In the genomic region with DNA sequence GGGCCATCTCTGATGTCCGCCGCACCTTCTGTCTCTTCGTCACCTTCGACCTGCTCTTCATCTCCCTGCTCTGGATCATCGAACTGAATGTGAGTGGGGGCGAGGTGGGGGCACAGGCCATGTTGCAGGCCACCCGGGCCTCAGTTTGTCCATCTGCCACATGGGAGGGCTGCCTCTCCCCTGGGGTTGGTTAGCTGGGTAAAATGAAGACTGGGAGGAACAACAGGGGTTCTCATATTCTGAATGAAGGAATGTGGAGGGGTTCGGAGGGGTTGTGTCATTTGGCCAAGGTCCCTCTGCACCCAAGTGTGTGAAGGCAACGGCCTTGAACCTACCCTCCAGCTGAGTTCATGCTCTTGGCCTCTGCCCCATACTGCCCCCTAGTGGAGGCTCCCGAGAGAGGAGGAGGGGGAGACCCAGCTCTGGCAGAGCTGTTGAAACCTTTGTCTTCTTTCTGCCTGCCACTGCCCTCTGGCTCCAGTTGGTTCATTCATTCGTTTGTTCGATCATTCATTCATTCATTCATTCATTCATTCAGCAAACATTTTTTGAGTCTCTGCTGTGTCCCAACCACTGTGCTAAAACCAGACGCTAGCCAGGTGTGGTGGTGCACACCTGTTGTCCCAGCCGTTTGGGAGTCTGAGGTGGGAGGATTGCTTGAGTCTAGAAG, we compare ENCODE assay signal across 9 cellular contexts. TPM values are rescaled to one million over a fixed set of nuclear protein-coding genes. Genes with fewer than 3 reads are reported as not detected.
DNase-seq lines count a peak whose midpoint lies in the region; ATAC-seq, FAIRE-seq and TF ChIP-seq lines count a peak whose summit lies in the region.
"Had no signal": no experiment of that assay in that cellular context is flagged by ENCODE, and none has a peak within 500 bp of the region (broad histone marks: within the 10 kb centered on the region; RNA-seq: fewer than 3 reads in every experiment).

No MANE protein-coding gene starts in this region.

- no peaks in the 10 kb centered on the region for H3K36me3 ChIP-seq in endothelial cell of umbilical vein (ENCODE audit: control insufficient read depth in 2 of 2, extremely low read depth in 1 of 2, insufficient read depth in 2 of 2, low read length in 2 of 2)

- no TSS peak for BruUV-seq in endothelial cell of umbilical vein (replicated peaks; lab: Mats Ljungman, UMichigan)

- TF ChIP-seq CTCF in endothelial cell of umbilical vein (IDR thresholded peaks at IDR 0.05; ENCODE audit: extremely low read depth in 1 of 2, insufficient read depth in 1 of 2, low read depth in 1 of 2, low read length in 2 of 2): peak; percentile 93 to 96

- POLR2A ChIA-PET in endothelial cell of umbilical vein (lab: Charles Lee): no interaction called here
- POLR2A ChIA-PET in naive thymus-derived CD8-positive, alpha-beta T cell (lab: Charles Lee): interaction anchor here (1.0 to 2.9 kb wide), 7 partner anchors 14 to 100 kb away, joined by 3 to 20 read pairs (median 5); a partner anchor contains a TSS

- intact Hi-C loops in endothelial cell of umbilical vein (cut with micrococcal nuclease): loop anchor here (1.0 to 2.0 kb wide), 2 partner anchors 16 to 31 kb away; a partner anchor contains a TSS

- no peaks in the 10 kb centered on the region for H3K9me3 Mint-ChIP-seq in naive thymus-derived CD8-positive, alpha-beta T cell

- H3K4me2 ChIP-seq in endothelial cell of umbilical vein (ENCODE audit: insufficient read depth, low read length): no peak overlapping the region

- H3K79me2 ChIP-seq in endothelial cell of umbilical vein (ENCODE audit: control insufficient read depth, insufficient read depth, low read length): no peaks in the 10 kb centered on the region

- H3K9me1 ChIP-seq in endothelial cell of umbilical vein (replicated peaks; ENCODE audit: control insufficient read depth, extremely low read depth, insufficient read depth, low read length): no peaks in the 10 kb centered on the region

- H4K20me1 ChIP-seq in endothelial cell of umbilical vein (replicated peaks; ENCODE audit: control insufficient read depth, extremely low read depth, insufficient read depth, low read length): no peaks in the 10 kb centered on the region

- H3K9ac ChIP-seq in endothelial cell of umbilical vein (replicated peaks; ENCODE audit: extremely low read depth, insufficient read depth, low read length): no peak overlapping the region

- H3K36me3 Mint-ChIP-seq in naive thymus-derived CD8-positive, alpha-beta T cell: peaks cover 0 to 17% (median 3%) of the 10 kb centered on the region in 3 donors

- no peaks in the 10 kb centered on the region for H3K9me3 ChIP-seq in endothelial cell of umbilical vein (replicated peaks; ENCODE audit: control insufficient read depth, insufficient read depth, low read length)

- H3K4me1 Mint-ChIP-seq in naive thymus-derived CD8-positive, alpha-beta T cell: peaks cover 39 to 79% (median 69%) of the 10 kb centered on the region in 4 donors

- DNase-seq in NCI-H345 (lab: John Stamatoyannopoulos, UW): peak; percentile 18
- DNase-seq in NCI-H345 treated with DMSO at 0.1 percent for 48 hours (lab: John Stamatoyannopoulos, UW; ENCODE audit: unreplicated experiment): no peak
- peak; percentile 55 for DNase-seq in NCI-H69 (lab: John Stamatoyannopoulos, UW)
- DNase-seq in activated CD8-positive, alpha-beta memory T cell treated with anti-CD3 and anti-CD28 coated beads, Interleukin-2, amount 50 U/mL, for 1 hour (ENCODE audit: extremely low read depth): peak; percentile 39
- DNase-seq in endothelial cell of umbilical vein (ENCODE audit: low read depth, low spot score): peak; percentile 35
- peak; percentile 56 to 88 (median 76) for DNase-seq in naive thymus-derived CD8-positive, alpha-beta T cell
- peak; percentile 67 for DNase-seq in stimulated activated naive CD4-positive, alpha-beta T cell treated with Interleukin-2 at 50 U/mL for 16 hours (lab: John Stamatoyannopoulos, UW)
- DNase-seq in NCI-H128 (lab: John Stamatoyannopoulos, UW; ENCODE audit: unreplicated experiment): no peak

- no peak overlapping the region for H2AFZ ChIP-seq in endothelial cell of umbilical vein (ENCODE audit: low read depth, low read length)

- H3K4me1 ChIP-seq in endothelial cell of umbilical vein (ENCODE audit: control insufficient read depth, extremely low read depth, insufficient read depth, low read length): peaks cover 1% of the 10 kb centered on the region

- CTCF ChIA-PET in endothelial cell of umbilical vein (lab: Charles Lee): interaction anchor here (0.6 to 9.3 kb wide), 26 partner anchors 10 to 320 kb away, joined by 3 to 114 read pairs (median 6); a partner anchor contains a TSS

- H3K4me3 Mint-ChIP-seq in naive thymus-derived CD8-positive, alpha-beta T cell: peak overlapping the region in 2 of 10 donors; percentile 15 to 18

- TF ChIP-seq POLR2A in endothelial cell of umbilical vein (IDR thresholded peaks at IDR 0.05; ENCODE audit: low read depth, low read length): no peak

- peak; percentile 62 for FAIRE-seq in endothelial cell of umbilical vein (lab: Jason Lieb, UNC)

- peak overlapping the region in 7 of 10 donors; percentile 23 to 82 (median 61) for H3K27ac Mint-ChIP-seq in naive thymus-derived CD8-positive, alpha-beta T cell

- no peak overlapping the region for H3K4me3 ChIP-seq in endothelial cell of umbilical vein (replicated peaks in 1 of 3; ENCODE audit: insufficient read depth in 1 of 3, low read depth in 1 of 3, low read length in 3 of 3)

- peak; percentile 50 to 62 for ATAC-seq in naive thymus-derived CD8-positive, alpha-beta T cell

- H3K27me3 ChIP-seq in endothelial cell of umbilical vein (ENCODE audit: control insufficient read depth in 2 of 2, insufficient read depth in 2 of 2, low read length in 2 of 2): no peaks in the 10 kb centered on the region

- H3K27ac ChIP-seq in endothelial cell of umbilical vein (ENCODE audit: insufficient read depth, low read depth, low read length): no peak overlapping the region

- dilution Hi-C loops in endothelial cell of umbilical vein (cut with MboI; ENCODE audit: extremely low pct_ligation_motif_present, low sequenced_read_pairs): no loop called here

- no peaks in the 10 kb centered on the region for H3K27me3 Mint-ChIP-seq in naive thymus-derived CD8-positive, alpha-beta T cell

RNA-seq across cellular contexts. Expression of a gene that starts 11.4 kb away (rescaled TPM):
- 0.78 and 0.93 TPM in 2 replicates for total RNA-seq in endothelial cell of umbilical vein
- polyA plus RNA-seq in endothelial cell of umbilical vein: 0.46 and 0.51 TPM in 2 replicates
- polyA plus RNA-seq in endothelial cell of umbilical vein (2011; cell fraction: cytosol; rRNA removed): 0.18 TPM in 1 of 2 replicates, not detected in the other
- polyA plus RNA-seq in endothelial cell of umbilical vein (2011; cell fraction: nucleus; rRNA removed): 2.8 and 5.0 TPM in 2 replicates
- polyA plus RNA-seq in endothelial cell of umbilical vein (2012): 0.29 and 1.3 TPM in 2 replicates
- 0.45 and 1.3 TPM in 2 replicates for polyA minus RNA-seq in endothelial cell of umbilical vein
- 1.0 TPM for polyA minus RNA-seq in endothelial cell of umbilical vein (2011; cell fraction: cytosol; rRNA and poly(A)+ RNA removed)
- 1.1 and 1.8 TPM in 2 replicates for polyA minus RNA-seq in endothelial cell of umbilical vein (2011; cell fraction: nucleus; rRNA and poly(A)+ RNA removed)
- 10 to 100 TPM in 1 of 2 experiments, 1 to 10 TPM in 1; 8.5 to 10.3 TPM for total RNA-seq in naive thymus-derived CD8-positive, alpha-beta T cell
- under 1 TPM in 1 of 3 donors, not detected in 2; 0.11 TPM for polyA plus RNA-seq in naive thymus-derived CD8-positive, alpha-beta T cell

RNA-seq across cellular contexts. Expression of a gene that starts 14.5 kb away (rescaled TPM):
- total RNA-seq in endothelial cell of umbilical vein: not detected in 2 replicates
- 0.11 and 0.35 TPM in 2 replicates for polyA plus RNA-seq in endothelial cell of umbilical vein
- not detected in 2 replicates for polyA plus RNA-seq in endothelial cell of umbilical vein (2011; cell fraction: cytosol; rRNA removed)
- 0.13 and 0.22 TPM in 2 replicates for polyA plus RNA-seq in endothelial cell of umbilical vein (2011; cell fraction: nucleus; rRNA removed)
- polyA plus RNA-seq in endothelial cell of umbilical vein (2012): not detected in 2 replicates
- not detected in 2 replicates for polyA minus RNA-seq in endothelial cell of umbilical vein
- polyA minus RNA-seq in endothelial cell of umbilical vein (2011; cell fraction: cytosol; rRNA and poly(A)+ RNA removed): not detected
- not detected in 2 replicates for polyA minus RNA-seq in endothelial cell of umbilical vein (2011; cell fraction: nucleus; rRNA and poly(A)+ RNA removed)
- total RNA-seq in naive thymus-derived CD8-positive, alpha-beta T cell: 1 to 10 TPM in 1 of 2 experiments, under 1 TPM in 1; 0.91 to 1.2 TPM
- under 1 TPM in 2 of 3 donors, not detected in 1; 0.43 to 0.64 TPM for polyA plus RNA-seq in naive thymus-derived CD8-positive, alpha-beta T cell
- total RNA-seq: pulmonary artery endothelial cell had no signal

RNA-seq across cellular contexts. Expression of a gene that starts 16.9 kb away (rescaled TPM):
- total RNA-seq in endothelial cell of umbilical vein: 48.9 and 51.0 TPM in 2 replicates
- polyA plus RNA-seq in endothelial cell of umbilical vein: 75.7 and 102 TPM in 2 replicates
- polyA plus RNA-seq in endothelial cell of umbilical vein (2011; cell fraction: cytosol; rRNA removed): 59.8 and 64.7 TPM in 2 replicates
- 197 and 251 TPM in 2 replicates for polyA plus RNA-seq in endothelial cell of umbilical vein (2011; cell fraction: nucleus; rRNA removed)
- polyA plus RNA-seq in endothelial cell of umbilical vein (2012): 42.1 and 55.4 TPM in 2 replicates
- 77.4 and 91.7 TPM in 2 replicates for polyA minus RNA-seq in endothelial cell of umbilical vein
- 25.9 TPM for polyA minus RNA-seq in endothelial cell of umbilical vein (2011; cell fraction: cytosol; rRNA and poly(A)+ RNA removed)
- polyA minus RNA-seq in endothelial cell of umbilical vein (2011; cell fraction: nucleus; rRNA and poly(A)+ RNA removed): 40.4 and 56.2 TPM in 2 replicates
- 100 to 1,000 TPM; 154 to 167 TPM for total RNA-seq in naive thymus-derived CD8-positive, alpha-beta T cell
- 10 to 100 TPM; 37.4 to 51.6 (median 43.0) TPM for polyA plus RNA-seq in naive thymus-derived CD8-positive, alpha-beta T cell

RNA-seq across cellular contexts. Expression of a gene that starts 27.0 kb away (rescaled TPM):
- not detected in 2 replicates for total RNA-seq in endothelial cell of umbilical vein
- polyA plus RNA-seq in endothelial cell of umbilical vein: not detected in 2 replicates
- not detected in 2 replicates for polyA plus RNA-seq in endothelial cell of umbilical vein (2011; cell fraction: cytosol; rRNA removed)
- not detected in 2 replicates for polyA plus RNA-seq in endothelial cell of umbilical vein (2011; cell fraction: nucleus; rRNA removed)
- not detected in 2 replicates for polyA plus RNA-seq in endothelial cell of umbilical vein (2012)
- polyA minus RNA-seq in endothelial cell of umbilical vein: not detected in 2 replicates
- polyA minus RNA-seq in endothelial cell of umbilical vein (2011; cell fraction: cytosol; rRNA and poly(A)+ RNA removed): not detected
- polyA minus RNA-seq in endothelial cell of umbilical vein (2011; cell fraction: nucleus; rRNA and poly(A)+ RNA removed): not detected in 2 replicates
- not detected for total RNA-seq in naive thymus-derived CD8-positive, alpha-beta T cell
- polyA plus RNA-seq in naive thymus-derived CD8-positive, alpha-beta T cell: not detected
- total RNA-seq: pulmonary artery endothelial cell had no signal

RNA-seq across cellular contexts. Expression of a gene that starts 34.1 kb away (rescaled TPM):
- total RNA-seq in endothelial cell of umbilical vein: 6.4 and 7.0 TPM in 2 replicates
- polyA plus RNA-seq in endothelial cell of umbilical vein: 14.9 and 17.0 TPM in 2 replicates
- polyA plus RNA-seq in endothelial cell of umbilical vein (2011; cell fraction: cytosol; rRNA removed): 6.9 and 9.6 TPM in 2 replicates
- 31.1 and 34.7 TPM in 2 replicates for polyA plus RNA-seq in endothelial cell of umbilical vein (2011; cell fraction: nucleus; rRNA removed)
- polyA plus RNA-seq in endothelial cell of umbilical vein (2012): 4.2 and 6.0 TPM in 2 replicates
- 8.3 and 9.9 TPM in 2 replicates for polyA minus RNA-seq in endothelial cell of umbilical vein
- polyA minus RNA-seq in endothelial cell of umbilical vein (2011; cell fraction: cytosol; rRNA and poly(A)+ RNA removed): 2.4 TPM
- polyA minus RNA-seq in endothelial cell of umbilical vein (2011; cell fraction: nucleus; rRNA and poly(A)+ RNA removed): 5.9 and 6.2 TPM in 2 replicates
- 10 to 100 TPM; 30.1 to 33.5 TPM for total RNA-seq in naive thymus-derived CD8-positive, alpha-beta T cell
- polyA plus RNA-seq in naive thymus-derived CD8-positive, alpha-beta T cell: 10 to 100 TPM; 14.2 to 17.7 (median 15.5) TPM

Comparison
In these comparisons a context has a peak if more than half of its experiments do, and no peak if none do; other contexts are left out.
1. DNase-seq: peak in NCI-H345 (single experiment), NCI-H69 (single experiment), activated CD8-positive, alpha-beta memory T cell treated with anti-CD3 and anti-CD28 coated beads, Interleukin-2, amount 50 U/mL, for 1 hour (single experiment), endothelial cell of umbilical vein (single experiment), naive thymus-derived CD8-positive, alpha-beta T cell (10 of 10) and stimulated activated naive CD4-positive, alpha-beta T cell treated with Interleukin-2 at 50 U/mL for 16 hours (single experiment); none in NCI-H345 treated with DMSO at 0.1 percent for 48 hours (single experiment) and NCI-H128 (single experiment).